8 cellular contexts compared by ENCODE assay signal in genomic region chr10:23343591-23344225, GRCh38. TPM values are rescaled to one million over a fixed set of nuclear protein-coding genes. Genes with fewer than 3 reads are reported as not detected.
DNase-seq lines count a peak whose midpoint lies in the region; ATAC-seq and TF ChIP-seq lines count a peak whose summit lies in the region.

No MANE protein-coding gene starts in this region.

- intact Hi-C loops in PC-3 (cut with micrococcal nuclease) (no loop called here), ascending aorta (cut with DNase I) (no loop called here)

- H3K27me3 ChIP-seq in PC-3 (ENCODE audit: low read length) (no peaks in the 10 kb centered on the region), ascending aorta (no peaks in the 10 kb centered on the region), iPS-20b (ENCODE audit: insufficient read depth, low read length) (peaks cover 38% of the 10 kb centered on the region), smooth muscle cell (ENCODE audit: low read depth) (peaks cover 5% of the 10 kb centered on the region)

- H3K9ac ChIP-seq in PC-3 (ENCODE audit: low read length) (no peak overlapping the region), iPS-20b (ENCODE audit: low read depth, low read length) (peak overlapping the region; percentile 71; the same call in 1 of the 2 replicates), smooth muscle cell (ENCODE audit: low read depth) (no peak overlapping the region)

- POLR2A ChIA-PET in PC-3 (lab: Charles Lee; ENCODE audit: unreplicated experiment): no interaction called here

- H3K36me3 ChIP-seq in PC-3 (ENCODE audit: low read depth, low read length): no peaks in the 10 kb centered on the region
- no peaks in the 10 kb centered on the region for H3K36me3 ChIP-seq in ascending aorta
- H3K36me3 ChIP-seq in iPS-20b (ENCODE audit: insufficient read depth, low read depth, low read length): no peaks in the 10 kb centered on the region
- H3K36me3 ChIP-seq in smooth muscle cell (ENCODE audit: low read depth): no peaks in the 10 kb centered on the region

- CTCF ChIA-PET in PC-3 (lab: Charles Lee): no interaction called here

- DNase-seq in EL (peak; percentile 81), PC-3 (peak; percentile 47), ascending aorta (ENCODE audit: low spot score in 2 of 2) (no peak), smooth muscle cell (lab: John Stamatoyannopoulos, UW; ENCODE audit: unreplicated experiment) (no peak)

- no peaks in the 10 kb centered on the region for H3K9me2 ChIP-seq in PC-3 (replicated peaks; ENCODE audit: low read length)

- peaks cover 38% of the 10 kb centered on the region for H3K4me1 ChIP-seq in PC-3 (ENCODE audit: insufficient read depth, low read length)
- no peaks in the 10 kb centered on the region for H3K4me1 ChIP-seq in ascending aorta
- H3K4me1 ChIP-seq in iPS-20b (ENCODE audit: insufficient read depth, low read length): peaks cover 7% of the 10 kb centered on the region; the same call in 1 of the 2 replicates
- peaks cover 7% of the 10 kb centered on the region for H3K4me1 ChIP-seq in smooth muscle cell (ENCODE audit: low read depth)

- no peak for TF ChIP-seq CTCF in PC-3 (conservative IDR thresholded peaks at IDR 0.05; ENCODE audit: low read depth, low read length)
- TF ChIP-seq CTCF in ascending aorta (IDR thresholded peaks at IDR 0.05): no peak
- no peak for TF ChIP-seq CTCF in smooth muscle cell (IDR thresholded peaks at IDR 0.05; ENCODE audit: borderline replicate concordance, insufficient read depth, poor library complexity, severe bottlenecking)

- 0 out of 2 replicates have a peak overlapping the region, but pooled peaks have one; percentile 22 for H2AFZ ChIP-seq in PC-3 (ENCODE audit: low read length)
- H2AFZ ChIP-seq in smooth muscle cell (ENCODE audit: low read depth): peak overlapping the region; percentile 72

- peak overlapping the region; percentile 30; the same call in 1 of the 2 replicates for H3K4me3 ChIP-seq in PC-3 (ENCODE audit: low read length)
- H3K4me3 ChIP-seq in ascending aorta: peak overlapping the region; percentile 53 to 62
- H3K4me3 ChIP-seq in iPS-20b (ENCODE audit: low read length): peak overlapping the region; percentile 69
- H3K4me3 ChIP-seq in smooth muscle cell: peak overlapping the region; percentile 50

- no TSS peak for BruUV-seq in PC-3 (replicated peaks; lab: Mats Ljungman, UMichigan)

- no peaks in the 10 kb centered on the region for H3F3A ChIP-seq in PC-3 (ENCODE audit: low read length, unreplicated experiment)
- peaks cover 5% of the 10 kb centered on the region for H3F3A ChIP-seq in smooth muscle cell (ENCODE audit: low read depth)

- ATAC-seq in PC-3 (no peak), HG03342 (IDR thresholded peaks at IDR 0.05; ENCODE audit: unreplicated experiment) (no peak), HG03565 (IDR thresholded peaks at IDR 0.05; ENCODE audit: unreplicated experiment) (no peak), HG02852 (IDR thresholded peaks at IDR 0.05; ENCODE audit: unreplicated experiment) (no peak)

- H3K79me2 ChIP-seq in PC-3 (ENCODE audit: low read length) (no peaks in the 10 kb centered on the region), smooth muscle cell (ENCODE audit: low read depth) (no peaks in the 10 kb centered on the region)

- H3K4me2 ChIP-seq in PC-3 (ENCODE audit: low read length) (peak overlapping the region; percentile 71), smooth muscle cell (peak overlapping the region; percentile 88)

- no peak overlapping the region for H3K27ac ChIP-seq in PC-3 (ENCODE audit: low read length)
- no peak overlapping the region for H3K27ac ChIP-seq in ascending aorta
- H3K27ac ChIP-seq in iPS-20b (ENCODE audit: low read length): no peak overlapping the region
- no peak overlapping the region for H3K27ac ChIP-seq in smooth muscle cell (ENCODE audit: low read depth)

- H3K9me3 ChIP-seq in PC-3 (ENCODE audit: low read length): no peaks in the 10 kb centered on the region
- no peaks in the 10 kb centered on the region for H3K9me3 ChIP-seq in ascending aorta
- no peaks in the 10 kb centered on the region for H3K9me3 ChIP-seq in iPS-20b (ENCODE audit: insufficient read depth, low read depth, low read length)
- no peaks in the 10 kb centered on the region for H3K9me3 ChIP-seq in smooth muscle cell (replicated peaks; ENCODE audit: low read depth)

- H4K20me1 ChIP-seq in PC-3 (ENCODE audit: low read length): no peaks in the 10 kb centered on the region
- H4K20me1 ChIP-seq in smooth muscle cell (ENCODE audit: low read depth): no peaks in the 10 kb centered on the region

- 7% methylated on average over 38 of the region's 48 CpGs for WGBS in smooth muscle cell (ENCODE audit: low lambda C conversion rate)

RNA-seq across cellular contexts. Expression of gene C10orf67, which starts 0.9 kb away (rescaled TPM):
- total RNA-seq in PC-3 (2014; rRNA removed) (0.15 and 0.29 TPM in 2 replicates), ascending aorta (not detected), smooth muscle cell (not detected in 2 replicates)
- not detected in 2 replicates for polyA plus RNA-seq in smooth muscle cell

Comparison
In these comparisons a context has a peak if more than half of its experiments do, and no peak if none do; other contexts are left out.
1. DNase-seq: peak in EL (single experiment) and PC-3 (single experiment); none in ascending aorta (0 of 2) and smooth muscle cell (single experiment).
2. Peak in every context shown above with its lines, with median percentiles within 50 percentile points of each other: H3K4me3 ChIP-seq.